In genomic region chr2:207619764-207620203, GRCh38 we compare ENCODE assay signal across 10 cellular contexts. TPM values are rescaled to one million over a fixed set of nuclear protein-coding genes. Genes with fewer than 3 reads are reported as not detected.
A peak's percentile ranks its signal among the peaks of the same experiment; 100 is the strongest.
DNase-seq lines count a peak whose midpoint lies in the region; ATAC-seq, FAIRE-seq and TF ChIP-seq lines count a peak whose summit lies in the region.
"Had no signal": no experiment of that assay in that cellular context is flagged by ENCODE, and none has a peak within 500 bp of the region (broad histone marks: within the 10 kb centered on the region; RNA-seq: fewer than 3 reads in every experiment).

No MANE protein-coding gene starts in this region.

- no peaks in the 10 kb centered on the region for H3K27me3 Mint-ChIP-seq in IgD-negative memory B cell
- no peaks in the 10 kb centered on the region for H3K27me3 Mint-ChIP-seq in osteocyte (ENCODE audit: unreplicated experiment)

- H3K4me1 Mint-ChIP-seq in IgD-negative memory B cell (peaks cover 21 to 43% (median 31%) of the 10 kb centered on the region in 3 donors), osteocyte (ENCODE audit: unreplicated experiment) (peaks cover 44% of the 10 kb centered on the region)

- CTCF ChIA-PET in GM10248 (lab: Yijun Ruan, JAX) = interaction anchor here (1.5 to 3.0 kb wide), 2 partner anchors 18 to 126 kb away, joined by 5 to 8 read pairs; no protein-coding TSS in a partner anchor
- CTCF ChIA-PET in GM12878 (lab: Yijun Ruan, JAX) = interaction anchor here (0.9 kb wide), 1 partner anchor 126 kb away, joined by 3 read pairs; no protein-coding TSS in a partner anchor

- no peak overlapping the region for H3K4ac ChIP-seq in mesendoderm (ENCODE audit: low read depth, low read length)

- H3K27ac Mint-ChIP-seq in IgD-negative memory B cell = peak overlapping the region; percentile 40 to 92 (median 49)
- H3K27ac Mint-ChIP-seq in osteocyte (ENCODE audit: unreplicated experiment) = no peak overlapping the region

- H4K20me1 ChIP-seq in GM12878 (ENCODE audit: control insufficient read depth, insufficient read depth) = no peaks in the 10 kb centered on the region

- no peaks in the 10 kb centered on the region for H3K27me3 ChIP-seq in GM12878 (replicated peaks in 1 of 2; ENCODE audit: control insufficient read depth in 2 of 2, insufficient read depth in 2 of 2, low read length in 1 of 2)
- no peaks in the 10 kb centered on the region for H3K27me3 ChIP-seq in mesendoderm (ENCODE audit: insufficient read depth, low read length, poor library complexity)

- BruUV-seq in GM12878 (replicated peaks; lab: Mats Ljungman, UMichigan) = no TSS peak

- no peak overlapping the region for H2AK5ac ChIP-seq in mesendoderm (ENCODE audit: low read length)

- no peak overlapping the region for H4K8ac ChIP-seq in mesendoderm (ENCODE audit: low read depth, low read length)

- H3K4me1 ChIP-seq in GM12878 (ENCODE audit: control insufficient read depth, insufficient read depth, low read length) (peaks cover 22% of the 10 kb centered on the region), mesendoderm (ENCODE audit: control insufficient read depth, low read depth, low read length) (no peaks in the 10 kb centered on the region)

- H3K36me3 Mint-ChIP-seq in IgD-negative memory B cell = no peaks in the 10 kb centered on the region
- H3K36me3 Mint-ChIP-seq in osteocyte (ENCODE audit: unreplicated experiment) = peaks cover 15% of the 10 kb centered on the region

- peak; percentile 47 for ATAC-seq in GM21576 (IDR thresholded peaks at IDR 0.05; ENCODE audit: unreplicated experiment)
- peak; percentile 37 for ATAC-seq in GM12878

- H3K4me3 Mint-ChIP-seq in IgD-negative memory B cell = peak overlapping the region; percentile 14 to 92 (median 40)
- no peak overlapping the region for H3K4me3 Mint-ChIP-seq in osteocyte (ENCODE audit: unreplicated experiment)

- DNase-seq in GM10248 (ENCODE audit: extremely low spot score) = peak; percentile 26
- DNase-seq in GM12878 (ENCODE audit: low read depth, low spot score) = no peak
- no peak for DNase-seq in mesendoderm
- no peak for DNase-seq in glomerular visceral epithelial cell (ENCODE audit: extremely low spot score)
- no peak for DNase-seq in NCI-H2196 (lab: John Stamatoyannopoulos, UW; ENCODE audit: unreplicated experiment)
- DNase-seq in osteocyte (ENCODE audit: extremely low spot score, unreplicated experiment) = no peak
- DNase-seq: SW 1271 had no signal

- in situ Hi-C loops in GM12878 (cut with MboI) = loop anchor here (10.0 kb wide), 1 partner anchor 635 kb away; the partner anchor contains the start of gene IDH1

- peaks cover 33% of the 10 kb centered on the region for H3K79me2 ChIP-seq in GM12878 (ENCODE audit: control insufficient read depth, insufficient read depth, low read length)
- H3K79me2 ChIP-seq in mesendoderm (ENCODE audit: control insufficient read depth, insufficient read depth, low read length) = no peaks in the 10 kb centered on the region

- TF ChIP-seq RAD21 in GM12878 (IDR thresholded peaks at IDR 0.05; ENCODE audit: insufficient read depth, low read depth, low read length) = no peak

- H2BK120ac ChIP-seq in mesendoderm (ENCODE audit: low read depth, low read length) = no peak overlapping the region

- WGBS in GM12878 (ENCODE audit: insufficient coverage, insufficient replicate concordance, low lambda C conversion rate, missing lambda C conversion rate) = 5% methylated on average over 4 of the region's 4 CpGs
- WGBS in mesendoderm (ENCODE audit: extremely low coverage, insufficient coverage, low lambda C conversion rate) = no CpG with 5 or more reads among the region's 4 CpGs

- POLR2A ChIA-PET in GM10248 (lab: Yijun Ruan, JAX) (no interaction called here), GM12878 (lab: Charles Lee) (interaction anchor here (0.6 to 1.8 kb wide), 2 partner anchors 48 to 90 kb away, joined by 3 to 7 read pairs; partner anchors contain the start of gene CREB1)

- H2BK5ac ChIP-seq in mesendoderm (ENCODE audit: low read length) = no peak overlapping the region

- peak overlapping the region; percentile 26 for H3K4me2 ChIP-seq in GM12878 (ENCODE audit: control insufficient read depth, insufficient read depth)
- H3K4me2 ChIP-seq in mesendoderm (ENCODE audit: low read length) = no peak overlapping the region

- H3K27ac ChIP-seq in GM12878 (ENCODE audit: control insufficient read depth, insufficient read depth) = peak overlapping the region; percentile 51
- H3K27ac ChIP-seq in mesendoderm (ENCODE audit: low read depth, low read length) = no peak overlapping the region

- no peak overlapping the region for H3K9ac ChIP-seq in GM12878 (ENCODE audit: control insufficient read depth, insufficient read depth, low read length)
- no peak overlapping the region for H3K9ac ChIP-seq in mesendoderm (ENCODE audit: low read length)

- no peaks in the 10 kb centered on the region for H3K79me1 ChIP-seq in mesendoderm (ENCODE audit: low read length)

- RAD21 ChIA-PET in GM12878 (lab: Charles Lee; ENCODE audit: unreplicated experiment) = interaction anchor here (1.2 kb wide), 1 partner anchor 88 kb away, joined by 3 read pairs; no protein-coding TSS in a partner anchor

- H3K4me3 ChIP-seq in GM12878 (no peak overlapping the region), mesendoderm (ENCODE audit: low read length) (no peak overlapping the region)

- H3K9me3 ChIP-seq in GM12878 (replicated peaks; ENCODE audit: control insufficient read depth, insufficient read depth, low read length) = no peaks in the 10 kb centered on the region

- H3K9me3 Mint-ChIP-seq in IgD-negative memory B cell (no peaks in the 10 kb centered on the region), osteocyte (ENCODE audit: unreplicated experiment) (no peaks in the 10 kb centered on the region)

- no peak overlapping the region for H3K18ac ChIP-seq in mesendoderm (ENCODE audit: low read length)

- no peak overlapping the region for H3K23ac ChIP-seq in mesendoderm (ENCODE audit: low read length)

- intact Hi-C loops in GM12878 (cut with micrococcal nuclease; ENCODE audit: unreplicated experiment) = no loop called here

- H2BK15ac ChIP-seq in mesendoderm (replicated peaks; ENCODE audit: low read depth) = no peak overlapping the region

- no peak overlapping the region for H3K56ac ChIP-seq in mesendoderm (ENCODE audit: low read length)

- H3K36me3 ChIP-seq in GM12878 (ENCODE audit: control insufficient read depth in 2 of 2, insufficient read depth in 2 of 2, low read length in 1 of 2) (peaks cover 4 to 16% of the 10 kb centered on the region in 2 experiments), mesendoderm (ENCODE audit: control insufficient read depth, insufficient read depth, low read length) (peaks cover 7% of the 10 kb centered on the region)

- H4K5ac ChIP-seq in mesendoderm (ENCODE audit: low read length) = no peak overlapping the region

- TF ChIP-seq EP300 in GM12878 (IDR thresholded peaks at IDR 0.05; ENCODE audit: borderline replicate concordance in 1 of 2, control insufficient read depth in 1 of 2, low read depth in 2 of 2, low read length in 2 of 2) = no peak

- SMC1A ChIA-PET in GM12878 (lab: Charles Lee; ENCODE audit: uncharacterized antibody, unreplicated experiment) = interaction anchor here (0.8 to 2.9 kb wide), 7 partner anchors 11 to 96 kb away, joined by 3 to 16 read pairs (median 3); no protein-coding TSS in a partner anchor

- TF ChIP-seq CTCF in GM10248 (IDR thresholded peaks at IDR 0.05; ENCODE audit: control extremely low read depth, extremely low read depth, low read depth, missing control alignments) = no peak
- TF ChIP-seq CTCF in GM12878 (IDR thresholded peaks at IDR 0.05 in 2 of 3, conservative IDR thresholded peaks at IDR 0.05 in 1 of 3; ENCODE audit: control insufficient read depth in 2 of 3, extremely low read depth in 1 of 3, insufficient read depth in 1 of 3, low read depth in 3 of 3, low read length in 3 of 3) = no peak
- no peak for TF ChIP-seq CTCF in osteocyte (IDR thresholded peaks at IDR 0.05)

- no peak for TF ChIP-seq POLR2A in GM12878 (IDR thresholded peaks at IDR 0.05; ENCODE audit: low read depth, low read length)

- no peak for FAIRE-seq in GM12878 (lab: Jason Lieb, UNC)
- FAIRE-seq: keratinocyte had no signal

- H2AFZ ChIP-seq in GM12878 (ENCODE audit: control insufficient read depth, low read depth, low read length) = peak overlapping the region; percentile 40

TF ChIP-seq in GM12878, 131 proteins besides CTCF, POLR2A, EP300 and RAD21 (continues in another document):
- peak; percentile 86 for TF ChIP-seq PKNOX1 (IDR thresholded peaks at IDR 0.05)
- 0 out of 3 replicates have a peak, but pooled peaks have one; percentile 48 for TF ChIP-seq POU2F2 (IDR thresholded peaks at IDR 0.05; ENCODE audit: borderline replicate concordance, low read depth, low read length)
- peak; percentile 17 for TF ChIP-seq MEF2B (IDR thresholded peaks at IDR 0.05; ENCODE audit: partially characterized antibody, poor library complexity, severe bottlenecking)

RNA-seq across cellular contexts. Expression of gene METTL21A, which starts 5.4 kb away (rescaled TPM):
- polyA plus RNA-seq in IgD-negative memory B cell = 56.9 TPM
- total RNA-seq in GM12878 (2013; cell fraction: nucleolus; rRNA removed) = 48.2 and 50.3 TPM in 2 replicates
- 25.6 and 42.9 TPM in 2 replicates for total RNA-seq in GM12878 (2014; rRNA removed)
- 31.3 and 32.8 TPM in 2 replicates for total RNA-seq in GM12878 (2014; rRNA removed; fragmentation: Illumina TruSeq; extraction: Trizol)
- total RNA-seq in GM12878 (2021) = 20.2 and 22.6 TPM in 2 replicates
- polyA plus RNA-seq in GM12878 (2011; ENCODE audit: low read depth) = 11.0 TPM
- 32.8 and 43.6 TPM in 2 replicates for polyA plus RNA-seq in GM12878 (2011; rRNA removed)
- polyA plus RNA-seq in GM12878 (2011; cell fraction: cytosol; rRNA removed) = 25.3 and 28.3 TPM in 2 replicates
- 10.3 and 14.0 TPM in 2 replicates for polyA plus RNA-seq in GM12878 (2011; cell fraction: nucleus; rRNA removed)
- polyA plus RNA-seq in GM12878 (2012) = 14.5 and 18.4 TPM in 2 replicates
- 24.0 and 26.0 TPM in 2 replicates for polyA plus RNA-seq in GM12878 (2014; fragmentation: Illumina TruSeq; extraction: Trizol)
- 10 to 100 TPM in 1 of 2 experiments, 1 to 10 TPM in 1; 6.8 to 13.9 TPM for polyA plus RNA-seq in GM12878 (2014; fragmentation: Nextera tagmentation; extraction: Ambion mirVana)
- polyA plus RNA-seq in GM12878 (2014; rRNA removed) = 29.5 and 34.1 TPM in 2 replicates
- 10 to 100 TPM; 39.1 to 41.7 TPM for polyA plus RNA-seq in GM12878 (2016; fragmentation: Nextera tagmentation; extraction: Ambion mirVana)
- polyA minus RNA-seq in GM12878 (2011; rRNA and poly(A)+ RNA removed) = 15.4 and 17.0 TPM in 2 replicates
- 7.4 and 8.4 TPM in 2 replicates for polyA minus RNA-seq in GM12878 (2011; cell fraction: cytosol; rRNA and poly(A)+ RNA removed)
- 7.6 and 13.5 TPM in 2 replicates for polyA minus RNA-seq in GM12878 (2011; cell fraction: nucleus; rRNA and poly(A)+ RNA removed)
- polyA plus RNA-seq in mesendoderm (2013, experiment 1 of 2) = 49.6 TPM
- 49.7 TPM for polyA plus RNA-seq in mesendoderm (2013, experiment 2 of 2)
- total RNA-seq in osteocyte = 17.5 and 18.7 TPM in 2 replicates
